In genomic region chr14:64746298-64747250, GRCh38 we compare ENCODE assay signal across 11 cellular contexts. TPM values are rescaled to one million over a fixed set of nuclear protein-coding genes. Genes with fewer than 3 reads are reported as not detected.
DNase-seq lines count a peak whose midpoint lies in the region; ATAC-seq and TF ChIP-seq lines count a peak whose summit lies in the region.
"Had no signal": no experiment of that assay in that cellular context is flagged by ENCODE, and none has a peak within 500 bp of the region (broad histone marks: within the 10 kb centered on the region; RNA-seq: fewer than 3 reads in every experiment).

No MANE protein-coding gene starts in this region.

- no peak overlapping the region for H3K4me3 ChIP-seq in Caco-2 (ENCODE audit: low read depth, low read length)
- no peak overlapping the region for H3K4me3 ChIP-seq in astrocyte of the spinal cord (ENCODE audit: low read depth, low read length)
- H3K4me3 ChIP-seq in smooth muscle cell = no peak overlapping the region

- H3K27me3 ChIP-seq in Caco-2 (replicated peaks; ENCODE audit: control insufficient read depth, insufficient read depth, low read length) = no peaks in the 10 kb centered on the region
- H3K27me3 ChIP-seq in smooth muscle cell (ENCODE audit: low read depth) = no peaks in the 10 kb centered on the region
- no peaks in the 10 kb centered on the region for H3K27me3 ChIP-seq in foreskin keratinocyte

- no peak overlapping the region for H3K4me3 Mint-ChIP-seq in Caco-2 (ENCODE audit: unreplicated experiment)

- no peaks in the 10 kb centered on the region for H4K20me1 ChIP-seq in smooth muscle cell (ENCODE audit: low read depth)

- H3K4me1 Mint-ChIP-seq in Caco-2 (ENCODE audit: low read depth, unreplicated experiment) = no peaks in the 10 kb centered on the region

- BruUV-seq in Caco-2 (replicated peaks; lab: Mats Ljungman, UMichigan) = no TSS peak

- H3K27ac Mint-ChIP-seq in Caco-2 (ENCODE audit: unreplicated experiment) = peak overlapping the region; percentile 55

- DNase-seq in Caco-2 (no peak), astrocyte of the spinal cord (ENCODE audit: low read depth, low spot score) (peak; percentile 30), kidney tubule cell (ENCODE audit: low spot score) (peak; percentile 66), smooth muscle cell (lab: John Stamatoyannopoulos, UW; ENCODE audit: unreplicated experiment) (no peak), T-helper 9 cell (no peak), foreskin keratinocyte (no peak)
- DNase-seq in activated naive CD4-positive, alpha-beta T cell treated with anti-CD3 and anti-CD28 coated beads, Interleukin-2, amount 50 U/mL, for 16 hours = no peak
- DNase-seq: activated CD4-positive, alpha-beta T cell treated with anti-CD3 and anti-CD28 coated beads for 4 hours; activated gamma-delta T cell treated with Interleukin-2 at 50 U/mL for 16 hours; NCI-H1436 had no signal

- TF ChIP-seq CTCF in Caco-2 (IDR thresholded peaks at IDR 0.05; ENCODE audit: insufficient read depth in 1 of 2, low read depth in 1 of 2, low read length in 1 of 2, severe bottlenecking in 1 of 2, unreplicated experiment in 1 of 2) = no peak
- TF ChIP-seq CTCF in astrocyte of the spinal cord (IDR thresholded peaks at IDR 0.05; ENCODE audit: low read depth, low read length) = no peak
- no peak for TF ChIP-seq CTCF in smooth muscle cell (IDR thresholded peaks at IDR 0.05; ENCODE audit: borderline replicate concordance, insufficient read depth, poor library complexity, severe bottlenecking)
- no peak for TF ChIP-seq CTCF in foreskin keratinocyte (conservative IDR thresholded peaks at IDR 0.05)

- H3K79me2 ChIP-seq in smooth muscle cell (ENCODE audit: low read depth) = no peaks in the 10 kb centered on the region

- intact Hi-C loops in Caco-2 (cut with micrococcal nuclease; ENCODE audit: unreplicated experiment) = no loop called here

- H3K4me1 ChIP-seq in Caco-2 (no peaks in the 10 kb centered on the region), smooth muscle cell (ENCODE audit: low read depth) (peaks cover 3% of the 10 kb centered on the region), foreskin keratinocyte (no peaks in the 10 kb centered on the region)

- CTCF ChIA-PET in Caco-2 (lab: Charles Lee) = interaction anchor here (0.7 to 1.5 kb wide), 5 partner anchors 13 to 121 kb away, joined by 3 to 7 read pairs (median 3); partner anchors contain the start of gene PLEKHG3

- H3K9me3 Mint-ChIP-seq in Caco-2 (ENCODE audit: unreplicated experiment) = no peaks in the 10 kb centered on the region

- H3K27me3 Mint-ChIP-seq in Caco-2 (ENCODE audit: insufficient read depth, unreplicated experiment) = no peaks in the 10 kb centered on the region

- no peak overlapping the region for H2AFZ ChIP-seq in smooth muscle cell (ENCODE audit: low read depth)

- H3F3A ChIP-seq in smooth muscle cell (ENCODE audit: low read depth) = peaks cover 4% of the 10 kb centered on the region

- peaks cover 86% of the 10 kb centered on the region for H3K36me3 Mint-ChIP-seq in Caco-2 (ENCODE audit: insufficient read depth, unreplicated experiment)

- ATAC-seq in foreskin keratinocyte = no peak
- no peak for ATAC-seq in HG02571 (IDR thresholded peaks at IDR 0.05; ENCODE audit: unreplicated experiment)

- H3K4me2 ChIP-seq in smooth muscle cell = peak overlapping the region; percentile 63

- H3K9me3 ChIP-seq in Caco-2 = no peaks in the 10 kb centered on the region
- H3K9me3 ChIP-seq in smooth muscle cell (replicated peaks; ENCODE audit: low read depth) = no peaks in the 10 kb centered on the region

- H3K27ac ChIP-seq in smooth muscle cell (ENCODE audit: low read depth) = no peak overlapping the region
- H3K27ac ChIP-seq in foreskin keratinocyte = no peak overlapping the region

- POLR2A ChIA-PET in Caco-2 (lab: Charles Lee) = interaction anchor here (0.6 kb wide), 1 partner anchor 223 kb away, joined by 3 read pairs; no protein-coding TSS in a partner anchor

- H3K36me3 ChIP-seq in Caco-2 (ENCODE audit: control insufficient read depth, insufficient read depth, low read length) = peaks cover 16% of the 10 kb centered on the region
- no peaks in the 10 kb centered on the region for H3K36me3 ChIP-seq in smooth muscle cell (ENCODE audit: low read depth)

- in situ Hi-C loops in astrocyte of the spinal cord (cut with HindIII; ENCODE audit: low sequenced_read_pairs) = no loop called here

- no peak overlapping the region for H3K9ac ChIP-seq in smooth muscle cell (ENCODE audit: low read depth)

- WGBS in smooth muscle cell (ENCODE audit: low lambda C conversion rate) = 75% methylated on average over 12 of the region's 12 CpGs

RNA-seq across cellular contexts. Expression of gene PLEKHG3, which starts 42.4 kb away (rescaled TPM):
- 85.9 and 90.8 TPM in 2 replicates for total RNA-seq in Caco-2 (2022)
- 15.6 and 17.6 TPM in 2 replicates for total RNA-seq in smooth muscle cell
- polyA plus RNA-seq in smooth muscle cell = 18.3 and 21.9 TPM in 2 replicates
- 84.7 and 99.7 TPM in 2 replicates for total RNA-seq in foreskin keratinocyte
- 41.3 and 47.0 TPM in 2 replicates for polyA plus RNA-seq in foreskin keratinocyte

Comparison
In these comparisons a context has a peak if more than half of its experiments do, and no peak if none do; other contexts are left out.
1. DNase-seq: peak in astrocyte of the spinal cord (single experiment) and kidney tubule cell (single experiment); none in Caco-2 (0 of 2), smooth muscle cell (single experiment), T-helper 9 cell (single experiment), foreskin keratinocyte (0 of 2) and activated naive CD4-positive, alpha-beta T cell treated with anti-CD3 and anti-CD28 coated beads, Interleukin-2, amount 50 U/mL, for 16 hours (single experiment).